26 cellular contexts compared by ENCODE assay signal in genomic region chr14:22382955-22383354, GRCh38.
DNase-seq lines count a peak whose midpoint lies in the region; ATAC-seq and TF ChIP-seq lines count a peak whose summit lies in the region.
"Had no signal": no experiment of that assay in that cellular context is flagged by ENCODE, and none has a peak within 500 bp of the region (broad histone marks: within the 10 kb centered on the region; RNA-seq: fewer than 3 reads in every experiment).

No MANE protein-coding gene starts in this region.

- H3K27ac Mint-ChIP-seq in CD8-positive, alpha-beta T cell: peak overlapping the region; percentile 41
- H3K27ac Mint-ChIP-seq: activated T-helper 2 cell treated with anti-CD3 and anti-CD28 coated beads, Interferon-gamma antibody, Interleukin-2, Interleukin-4, amounts not matched to agents 10 μg/mL and 5 μg/mL and 100 μg/mL, durations not matched to agents 14 hours and 24 hours and 36 hours; dendritic cell treated with granulocyte-macrophage colony-stimulating factor and Interleukin-4, amounts not matched to agents 40 ng/mL and 50 ng/mL, for 4 days had no signal

- H4K20me1 ChIP-seq in OCI-LY7 (ENCODE audit: insufficient read depth, low read length): no peaks in the 10 kb centered on the region

- no peaks in the 10 kb centered on the region for H3K36me3 ChIP-seq in CD8-positive, alpha-beta T cell (ENCODE audit: insufficient read depth, low read length)
- H3K36me3 ChIP-seq in OCI-LY7 (ENCODE audit: insufficient read depth, low read length): no peaks in the 10 kb centered on the region
- H3K36me3 ChIP-seq in mesenchymal stem cell (ENCODE audit: control insufficient read depth in 1 of 2, insufficient read depth in 2 of 2, low read depth in 1 of 2, low read length in 2 of 2): no peaks in the 10 kb centered on the region
- no peaks in the 10 kb centered on the region for H3K36me3 ChIP-seq in BE2C
- H3K36me3 ChIP-seq: esophagus muscularis mucosa, spleen, suprapubic skin, uterus, WERI-Rb-1 had no signal

- no peak for ATAC-seq in CD8-positive, alpha-beta T cell
- ATAC-seq in GM19455 (IDR thresholded peaks at IDR 0.05; ENCODE audit: unreplicated experiment): no peak
- ATAC-seq: right cardiac atrium had no signal

- no peak overlapping the region for H2BK12ac ChIP-seq in mesenchymal stem cell (ENCODE audit: low read length in 2 of 2)

- no peaks in the 10 kb centered on the region for H3K27me3 Mint-ChIP-seq in CD8-positive, alpha-beta T cell (ENCODE audit: low read depth)
- H3K27me3 Mint-ChIP-seq: dendritic cell treated with granulocyte-macrophage colony-stimulating factor and Interleukin-4, amounts not matched to agents 40 ng/mL and 50 ng/mL, for 4 days had no signal

- no peak overlapping the region for H3K4ac ChIP-seq in mesenchymal stem cell (ENCODE audit: low read depth in 1 of 2, low read length in 2 of 2)

- H3K9me3 ChIP-seq in CD8-positive, alpha-beta T cell (ENCODE audit: low read length): no peaks in the 10 kb centered on the region
- H3K9me3 ChIP-seq in OCI-LY7 (ENCODE audit: low read length) (no peaks in the 10 kb centered on the region), mesenchymal stem cell (ENCODE audit: control insufficient read depth, low read length) (no peaks in the 10 kb centered on the region), BE2C (no peaks in the 10 kb centered on the region)
- H3K9me3 ChIP-seq: esophagus muscularis mucosa, spleen, suprapubic skin, uterus had no signal

- no peaks in the 10 kb centered on the region for H3K27me3 ChIP-seq in CD8-positive, alpha-beta T cell (ENCODE audit: insufficient read depth, low read length)
- H3K27me3 ChIP-seq in mesenchymal stem cell (ENCODE audit: control insufficient read depth in 1 of 2, insufficient read depth in 1 of 2, low read length in 2 of 2) (peaks cover 0 to 72% of the 10 kb centered on the region in 2 experiments), BE2C (peaks cover 80% of the 10 kb centered on the region)
- H3K27me3 ChIP-seq: suprapubic skin had no signal

- H3K9me3 Mint-ChIP-seq in CD8-positive, alpha-beta T cell: no peaks in the 10 kb centered on the region
- H3K9me3 Mint-ChIP-seq: activated T-helper 2 cell treated with anti-CD3 and anti-CD28 coated beads, Interferon-gamma antibody, Interleukin-2, Interleukin-4, amounts not matched to agents 10 μg/mL and 5 μg/mL and 100 μg/mL, durations not matched to agents 14 hours and 24 hours and 36 hours; dendritic cell treated with granulocyte-macrophage colony-stimulating factor and Interleukin-4, amounts not matched to agents 40 ng/mL and 50 ng/mL, for 4 days had no signal

- WGBS in mesenchymal stem cell: 59% methylated on average over 2 of the region's 2 CpGs

- H3K9me2 ChIP-seq in OCI-LY7 (ENCODE audit: insufficient read depth, low read length): no peaks in the 10 kb centered on the region

- H2BK15ac ChIP-seq in mesenchymal stem cell (ENCODE audit: low read depth, poor library complexity, severe bottlenecking): no peak overlapping the region

- no TSS peak for BruUV-seq in OCI-LY7 (replicated peaks; lab: Mats Ljungman, UMichigan)

- no peak overlapping the region for H3K14ac ChIP-seq in mesenchymal stem cell (ENCODE audit: low read length in 2 of 2)

- H2AFZ ChIP-seq in OCI-LY7 (ENCODE audit: low read length) (peak overlapping the region; percentile 95), mesenchymal stem cell (ENCODE audit: low read depth, low read length) (no peak overlapping the region)

- no peaks in the 10 kb centered on the region for H3K4me1 Mint-ChIP-seq in CD8-positive, alpha-beta T cell (ENCODE audit: low read depth)

- intact Hi-C loops in CD8-positive, alpha-beta T cell (cut with DNase I, micrococcal nuclease): no loop called here
- intact Hi-C loops in OCI-LY7 (cut with micrococcal nuclease; ENCODE audit: unreplicated experiment): no loop called here

- H3K4me2 ChIP-seq in OCI-LY7 (ENCODE audit: low read length) (peak overlapping the region; percentile 43), mesenchymal stem cell (ENCODE audit: low read length, poor library complexity, severe bottlenecking) (no peak overlapping the region)
- H3K4me2 ChIP-seq: KMS-11 had no signal

- H3K4me3 Mint-ChIP-seq in CD8-positive, alpha-beta T cell: no peak overlapping the region
- H3K4me3 Mint-ChIP-seq: dendritic cell treated with granulocyte-macrophage colony-stimulating factor and Interleukin-4, amounts not matched to agents 40 ng/mL and 50 ng/mL, for 4 days had no signal

- CTCF ChIA-PET in CD8-positive, alpha-beta T cell (lab: Charles Lee): no interaction called here
- CTCF ChIA-PET in OCI-LY7 (lab: Charles Lee; ENCODE audit: unreplicated experiment): no interaction called here

- no peak overlapping the region for H3K23ac ChIP-seq in mesenchymal stem cell (ENCODE audit: low read length in 2 of 2)

- no peak overlapping the region for H3K27ac ChIP-seq in CD8-positive, alpha-beta T cell (ENCODE audit: low read depth, low read length)
- H3K27ac ChIP-seq in OCI-LY7 (ENCODE audit: low read depth, low read length, poor library complexity, severe bottlenecking) (no peak overlapping the region), mesenchymal stem cell (ENCODE audit: low read length, poor library complexity, severe bottlenecking) (no peak overlapping the region)
- H3K27ac ChIP-seq: esophagus muscularis mucosa, KMS-11, SK-N-MC, suprapubic skin, uterus, WERI-Rb-1 had no signal

- H3K79me2 ChIP-seq in OCI-LY7 (ENCODE audit: insufficient read depth, low read depth, low read length): no peaks in the 10 kb centered on the region

- DNase-seq in CD8-positive, alpha-beta T cell: no peak
- no peak for DNase-seq in GM12865 (ENCODE audit: low read depth)
- DNase-seq in OCI-LY7 (ENCODE audit: low spot score): no peak
- no peak for DNase-seq in mesenchymal stem cell
- DNase-seq in BE2C: no peak
- DNase-seq in HCEC 1CT: no peak
- DNase-seq: central memory CD4-positive, alpha-beta T cell; DMS 273 treated with DMSO at 0.1 percent for 48 hours; foreskin melanocyte; NCI-H146; NCI-H2107; NCI-H748 treated with DMSO at 0.1 percent for 48 hours; OCI-M1; right cardiac atrium; spleen; T-helper 9 cell; uterus; WERI-Rb-1 had no signal

- POLR2A ChIA-PET in CD8-positive, alpha-beta T cell (lab: Charles Lee): no interaction called here
- POLR2A ChIA-PET in OCI-LY7 (lab: Charles Lee): interaction anchor here (1.1 to 1.7 kb wide), 2 partner anchors 102 to 187 kb away, joined by 3 to 4 read pairs; no protein-coding TSS in a partner anchor

- H2BK120ac ChIP-seq in mesenchymal stem cell (ENCODE audit: low read depth, low read length): no peak overlapping the region

- no peak overlapping the region for H3K18ac ChIP-seq in mesenchymal stem cell (ENCODE audit: low read depth in 1 of 2, low read length in 2 of 2)

- H2AK5ac ChIP-seq in mesenchymal stem cell (ENCODE audit: low read length, severe bottlenecking): peak overlapping the region; percentile 16

- H3K9ac ChIP-seq in mesenchymal stem cell (ENCODE audit: low read length): no peak overlapping the region
- H3K9ac ChIP-seq: KMS-11 had no signal

- no peak overlapping the region for H4K91ac ChIP-seq in mesenchymal stem cell (ENCODE audit: low read length)

- TF ChIP-seq CTCF in CD8-positive, alpha-beta T cell (IDR thresholded peaks at IDR 0.05): no peak
- TF ChIP-seq CTCF in GM12865 (IDR thresholded peaks at IDR 0.05; ENCODE audit: insufficient read depth, low read depth, low read length, missing control alignments) (no peak), OCI-LY7 (conservative IDR thresholded peaks at IDR 0.05; ENCODE audit: low read length) (no peak), BE2C (IDR thresholded peaks at IDR 0.05; ENCODE audit: low read depth, low read length) (no peak)

- no peaks in the 10 kb centered on the region for H3K4me1 ChIP-seq in CD8-positive, alpha-beta T cell (ENCODE audit: insufficient read depth, low read length)
- H3K4me1 ChIP-seq in OCI-LY7 (ENCODE audit: insufficient read depth, low read length, poor library complexity, severe bottlenecking) (peaks cover 70% of the 10 kb centered on the region), mesenchymal stem cell (ENCODE audit: control insufficient read depth, insufficient read depth, low read depth, low read length) (peaks cover 8% of the 10 kb centered on the region), BE2C (no peaks in the 10 kb centered on the region)
- H3K4me1 ChIP-seq: uterus had no signal

- no peaks in the 10 kb centered on the region for H3K79me1 ChIP-seq in mesenchymal stem cell (replicated peaks; ENCODE audit: low read length, poor library complexity, severe bottlenecking)

- no peaks in the 10 kb centered on the region for H3K36me3 Mint-ChIP-seq in CD8-positive, alpha-beta T cell

- no peak overlapping the region for H3K4me3 ChIP-seq in CD8-positive, alpha-beta T cell (ENCODE audit: low read depth, low read length)
- H3K4me3 ChIP-seq in GM12865 (ENCODE audit: low read depth, low read length) (peak overlapping the region; percentile 29), OCI-LY7 (ENCODE audit: low read depth, low read length, poor library complexity, severe bottlenecking) (no peak overlapping the region), mesenchymal stem cell (ENCODE audit: insufficient read depth in 1 of 2, low read depth in 1 of 2, low read length in 2 of 2) (no peak overlapping the region), BE2C (ENCODE audit: low read depth, low read length) (no peak overlapping the region)
- H3K4me3 ChIP-seq: esophagus muscularis mucosa, lung, SK-N-MC, spleen, suprapubic skin, uterus had no signal

- no peak overlapping the region for H2BK5ac ChIP-seq in mesenchymal stem cell (ENCODE audit: low read depth, low read length, poor library complexity, severe bottlenecking)

- H4K8ac ChIP-seq in mesenchymal stem cell (ENCODE audit: low read length): no peak overlapping the region
